Comparison of ENCODE assay signal across 8 cellular contexts in genomic region chr14:95361373-95362179, GRCh38. TPM values are rescaled to one million over a fixed set of nuclear protein-coding genes. Genes with fewer than 3 reads are reported as not detected.
DNase-seq lines count a peak whose midpoint lies in the region; ATAC-seq and TF ChIP-seq lines count a peak whose summit lies in the region.

No MANE protein-coding gene starts in this region.

- DNase-seq in ELF-1 (ENCODE audit: low read depth, low spot score): peak; percentile 92
- peak; percentile 49 to 64 for DNase-seq in activated CD4-positive, alpha-beta T cell treated with anti-CD3 and anti-CD28 coated beads, Interleukin-2, amount 50 U/mL, for 48 hours
- no peak for DNase-seq in fibroblast of villous mesenchyme (ENCODE audit: low read depth)
- DNase-seq in NCI-H2171 treated with DMSO at 0.1 percent for 48 hours (lab: John Stamatoyannopoulos, UW): no peak
- no peak for DNase-seq in NCI-H2227 treated with DMSO at 0.1 percent for 48 hours (lab: John Stamatoyannopoulos, UW)

- peak overlapping the region; percentile 86 for H3K4me2 ChIP-seq in parathyroid adenoma (ENCODE audit: low read length)

- no peak for TF ChIP-seq POLR2A in GM18505 (IDR thresholded peaks at IDR 0.05; ENCODE audit: borderline replicate concordance, extremely low read depth, insufficient read depth, insufficient read length)

- no peak overlapping the region for H3K9ac ChIP-seq in parathyroid adenoma

- H3K36me3 ChIP-seq in parathyroid adenoma (ENCODE audit: control insufficient read depth, insufficient read depth, low read length): no peaks in the 10 kb centered on the region

- no peaks in the 10 kb centered on the region for H3K79me2 ChIP-seq in parathyroid adenoma

- no peaks in the 10 kb centered on the region for H3K27me3 ChIP-seq in parathyroid adenoma (ENCODE audit: control insufficient read depth, insufficient read depth, low read length)

- ATAC-seq in HG03108 (IDR thresholded peaks at IDR 0.05; ENCODE audit: unreplicated experiment) (peak; percentile 52), GM18505 (IDR thresholded peaks at IDR 0.05; ENCODE audit: unreplicated experiment) (no peak)

- H3K9me3 ChIP-seq in parathyroid adenoma (ENCODE audit: control insufficient read depth, low read length): no peaks in the 10 kb centered on the region

- peak overlapping the region; percentile 65 for H2AFZ ChIP-seq in parathyroid adenoma

- H3K4me3 ChIP-seq in fibroblast of villous mesenchyme (ENCODE audit: low read depth, low read length): no peak overlapping the region
- H3K4me3 ChIP-seq in parathyroid adenoma (ENCODE audit: low read depth, low read length): peak overlapping the region; percentile 72

- no peaks in the 10 kb centered on the region for H3K4me1 ChIP-seq in parathyroid adenoma

- H3K27ac ChIP-seq in parathyroid adenoma: no peak overlapping the region

- TF ChIP-seq CTCF in fibroblast of villous mesenchyme (IDR thresholded peaks at IDR 0.05; ENCODE audit: insufficient read depth, low read depth, low read length) (peak; percentile 50), parathyroid adenoma (IDR thresholded peaks at IDR 0.05) (peak; percentile 31)

RNA-seq across cellular contexts. Expression of gene CLMN, which starts 41.9 kb away (rescaled TPM):
- total RNA-seq in fibroblast of villous mesenchyme: under 0.01 and 0.43 TPM in 2 replicates

Comparison
In these comparisons a context has a peak if more than half of its experiments do, and no peak if none do; other contexts are left out.
1. DNase-seq: peak in ELF-1 (single experiment) and activated CD4-positive, alpha-beta T cell treated with anti-CD3 and anti-CD28 coated beads, Interleukin-2, amount 50 U/mL, for 48 hours (2 of 2); none in fibroblast of villous mesenchyme (single experiment), NCI-H2171 treated with DMSO at 0.1 percent for 48 hours (single experiment) and NCI-H2227 treated with DMSO at 0.1 percent for 48 hours (single experiment).